In the genomic region with DNA sequence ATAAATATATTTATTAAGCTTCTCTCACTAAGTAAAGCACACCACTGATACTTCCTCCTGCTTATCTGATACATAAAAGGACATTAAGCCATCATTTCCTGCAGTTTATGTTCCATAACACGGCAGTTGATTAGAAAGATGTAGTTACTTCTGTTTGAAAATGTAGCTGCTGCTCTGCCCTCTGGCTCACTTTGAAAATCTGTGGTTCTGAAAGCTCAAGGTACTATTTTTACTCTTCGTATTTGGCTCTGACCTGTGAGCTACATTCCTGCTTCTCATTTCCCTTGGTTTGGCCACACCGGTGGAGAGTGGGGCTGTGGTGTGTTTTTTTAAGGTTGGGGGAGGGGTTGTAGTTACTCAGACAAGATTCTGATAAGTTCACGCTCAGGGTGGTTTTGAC, we compare ENCODE assay signal across 8 cellular contexts. TPM values are rescaled to one million over a fixed set of nuclear protein-coding genes. Genes with fewer than 3 reads are reported as not detected.
DNase-seq lines count a peak whose midpoint lies in the region; ATAC-seq and TF ChIP-seq lines count a peak whose summit lies in the region.

No MANE protein-coding gene starts in this region.

- TF ChIP-seq CTCF in GM12864 (IDR thresholded peaks at IDR 0.05; ENCODE audit: low read depth, low read length, missing control alignments) (no peak), RWPE1 (conservative IDR thresholded peaks at IDR 0.05; ENCODE audit: low read depth) (no peak)

- POLR2A ChIA-PET in RWPE1 (lab: Yijun Ruan, JAX; ENCODE audit: low non-redundant PET): no interaction called here

- CTCF ChIA-PET in RWPE1 (lab: Yijun Ruan, JAX): no interaction called here

- ATAC-seq in GM21367 (IDR thresholded peaks at IDR 0.05; ENCODE audit: unreplicated experiment) (peak; percentile 65), HG03442 (IDR thresholded peaks at IDR 0.05; ENCODE audit: unreplicated experiment) (peak; percentile 93), Right ventricle myocardium superior (ENCODE audit: poor library complexity) (peak; percentile 92)

- intact Hi-C loops in Right ventricle myocardium superior (cut with DNase I): no loop called here

- peak; percentile 25 for DNase-seq in GM12864 (ENCODE audit: low read depth)
- DNase-seq in Right ventricle myocardium superior: peak; percentile 43
- DNase-seq in NCI-H1694 (lab: John Stamatoyannopoulos, UW): no peak
- DNase-seq in RWPE1 (ENCODE audit: low spot score): no peak
- DNase-seq in NCI-H1105 treated with DMSO at 0.1 percent for 48 hours (lab: John Stamatoyannopoulos, UW): no peak
- no peak for DNase-seq in SIG-M5 treated with dmso at 0.1 percent for 504 hours (lab: John Stamatoyannopoulos, UW; ENCODE audit: unreplicated experiment)

- no peak overlapping the region for H3K27ac ChIP-seq in RWPE1

- H3K4me3 ChIP-seq in GM12864 (ENCODE audit: low read depth, low read length): no peak overlapping the region

RNA-seq across cellular contexts. Expression of a gene that starts 12.8 kb away (rescaled TPM):
- total RNA-seq in Right ventricle myocardium superior: 3,113 TPM

Comparison
In these comparisons a context has a peak if more than half of its experiments do, and no peak if none do; other contexts are left out.
1. DNase-seq: peak in GM12864 (single experiment) and Right ventricle myocardium superior (single experiment); none in NCI-H1694 (single experiment), RWPE1 (single experiment), NCI-H1105 treated with DMSO at 0.1 percent for 48 hours (single experiment) and SIG-M5 treated with dmso at 0.1 percent for 504 hours (single experiment).
2. Peak in every context shown above with its lines, with median percentiles within 50 percentile points of each other: ATAC-seq.